In genomic region chr12:79275631-79276030, GRCh38 we compare ENCODE assay signal across 19 cellular contexts.
"Had no signal": no experiment of that assay in that cellular context is flagged by ENCODE, and none has a peak within 500 bp of the region (broad histone marks: within the 10 kb centered on the region; RNA-seq: fewer than 3 reads in every experiment).

No MANE protein-coding gene starts in this region.

- H3K27me3 Mint-ChIP-seq: activated naive CD8-positive, alpha-beta T cell treated with anti-CD3 and anti-CD28 coated beads, Interleukin-2, amount 10 ng/mL, durations not matched to agents 7 days and 5 days; naive B cell; type B pancreatic cell had no signal

- H3K36me3 ChIP-seq: cardiac muscle cell, left lung, stomach, WERI-Rb-1 had no signal

- H3K4me3 Mint-ChIP-seq: activated naive CD8-positive, alpha-beta T cell treated with anti-CD3 and anti-CD28 coated beads, Interleukin-2, amount 10 ng/mL, durations not matched to agents 7 days and 5 days; naive B cell; neural crest cell; type B pancreatic cell had no signal

- H3K4me1 ChIP-seq: left lung, stomach had no signal

- H3K27ac ChIP-seq: cardiac muscle cell, left lung, skin epidermis, stomach, WERI-Rb-1 had no signal

- DNase-seq: activated CD4-positive, alpha-beta T cell treated with anti-CD3 and anti-CD28 coated beads, Interleukin-2, amount 50 U/mL, for 4 hours; activated naive CD8-positive, alpha-beta T cell treated with anti-CD3 and anti-CD28 coated beads, Interleukin-2, amount 10 ng/mL, durations not matched to agents 7 days and 5 days; anterior cingulate cortex; foreskin fibroblast; glutamatergic neuron; hippocampal formation; left lung; mammary epithelial cell; naive B cell; right cardiac atrium; stimulated activated CD4-positive, alpha-beta T cell treated with anti-CD3 and anti-CD28 coated beads, Interleukin-4, amount 100 ng/mL, for 1 hour; stomach; SW 1271; T-helper 2 cell; WERI-Rb-1 had no signal

- H3K27ac Mint-ChIP-seq: activated naive CD8-positive, alpha-beta T cell treated with anti-CD3 and anti-CD28 coated beads, Interleukin-2, amount 10 ng/mL, durations not matched to agents 7 days and 5 days; naive B cell; type B pancreatic cell had no signal

- H3K4me3 ChIP-seq: cardiac muscle cell, left lung, skin epidermis, stomach had no signal

- H3K27me3 ChIP-seq: cardiac muscle cell, left lung, stomach had no signal

- ATAC-seq: left lung, right cardiac atrium had no signal

- H3K9me3 ChIP-seq: stomach had no signal

- H3K36me3 Mint-ChIP-seq: activated naive CD8-positive, alpha-beta T cell treated with anti-CD3 and anti-CD28 coated beads, Interleukin-2, amount 10 ng/mL, durations not matched to agents 7 days and 5 days; naive B cell had no signal

- H3K4me1 Mint-ChIP-seq: activated naive CD8-positive, alpha-beta T cell treated with anti-CD3 and anti-CD28 coated beads, Interleukin-2, amount 10 ng/mL, durations not matched to agents 7 days and 5 days; neural crest cell had no signal
